ENCODE assay signal across 11 cellular contexts in the genomic region with DNA sequence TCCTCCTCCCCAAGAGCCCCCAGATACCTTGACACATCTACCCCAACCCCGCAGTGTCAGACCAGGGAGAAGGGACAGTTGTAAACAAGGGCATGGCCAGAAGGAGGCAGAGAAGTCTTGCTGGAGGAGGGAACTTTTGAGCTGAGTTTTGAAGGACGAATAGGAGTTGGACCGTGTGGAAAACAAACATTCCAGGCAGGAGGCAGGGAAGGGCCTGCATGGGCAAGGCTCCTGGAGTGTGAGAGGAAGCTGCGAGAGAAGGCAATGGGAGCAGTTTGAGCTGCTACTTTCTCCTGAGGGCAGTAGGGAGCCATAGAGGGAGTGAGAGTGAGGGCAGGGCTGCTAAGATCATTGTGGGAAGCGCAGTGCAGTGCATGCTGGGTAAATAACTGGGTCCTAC.
DNase-seq lines count a peak whose midpoint lies in the region; TF ChIP-seq lines count a peak whose summit lies in the region.
"Had no signal": no experiment of that assay in that cellular context is flagged by ENCODE, and none has a peak within 500 bp of the region (broad histone marks: within the 10 kb centered on the region; RNA-seq: fewer than 3 reads in every experiment).

No MANE protein-coding gene starts in this region.

- no peaks in the 10 kb centered on the region for H3K9me3 Mint-ChIP-seq in activated naive CD4-positive, alpha-beta T cell treated with anti-CD3 and anti-CD28 coated beads, Interleukin-2, amount 10 ng/mL, durations not matched to agents 7 days and 5 days
- no peaks in the 10 kb centered on the region for H3K9me3 Mint-ChIP-seq in nephron progenitor cell
- no peaks in the 10 kb centered on the region for H3K9me3 Mint-ChIP-seq in T-helper 2 cell treated with Interferon-gamma antibody and Interleukin-4, amounts not matched to agents 5 μg/mL and 100 μg/mL, for 36 hours

- TF ChIP-seq CTCF in nephron progenitor cell (IDR thresholded peaks at IDR 0.05) (no peak), GM10248 (IDR thresholded peaks at IDR 0.05; ENCODE audit: control extremely low read depth, extremely low read depth, low read depth, missing control alignments) (no peak)

- H3K36me3 Mint-ChIP-seq in activated naive CD4-positive, alpha-beta T cell treated with anti-CD3 and anti-CD28 coated beads, Interleukin-2, amount 10 ng/mL, durations not matched to agents 7 days and 5 days, result peaks cover 33% of the 10 kb centered on the region
- no peaks in the 10 kb centered on the region for H3K36me3 Mint-ChIP-seq in nephron progenitor cell (ENCODE audit: low read depth)
- H3K36me3 Mint-ChIP-seq in T-helper 2 cell treated with Interferon-gamma antibody and Interleukin-4, amounts not matched to agents 5 μg/mL and 100 μg/mL, for 36 hours (ENCODE audit: low read depth), result peaks cover 45% of the 10 kb centered on the region

- no peaks in the 10 kb centered on the region for H3K27me3 Mint-ChIP-seq in activated naive CD4-positive, alpha-beta T cell treated with anti-CD3 and anti-CD28 coated beads, Interleukin-2, amount 10 ng/mL, durations not matched to agents 7 days and 5 days
- peaks cover 26% of the 10 kb centered on the region for H3K27me3 Mint-ChIP-seq in nephron progenitor cell (ENCODE audit: low read depth, poor library complexity)
- no peaks in the 10 kb centered on the region for H3K27me3 Mint-ChIP-seq in T-helper 2 cell treated with Interferon-gamma antibody and Interleukin-4, amounts not matched to agents 5 μg/mL and 100 μg/mL, for 36 hours (ENCODE audit: low read depth)
- H3K27me3 Mint-ChIP-seq: activated naive CD8-positive, alpha-beta T cell had no signal

- H3K4me3 Mint-ChIP-seq in activated naive CD4-positive, alpha-beta T cell treated with anti-CD3 and anti-CD28 coated beads, Interleukin-2, amount 10 ng/mL, durations not matched to agents 7 days and 5 days, result no peak overlapping the region
- no peak overlapping the region for H3K4me3 Mint-ChIP-seq in nephron progenitor cell
- H3K4me3 Mint-ChIP-seq in T-helper 2 cell treated with Interferon-gamma antibody and Interleukin-4, amounts not matched to agents 5 μg/mL and 100 μg/mL, for 36 hours, result no peak overlapping the region
- H3K4me3 Mint-ChIP-seq: activated naive CD8-positive, alpha-beta T cell had no signal

- DNase-seq in CMK (ENCODE audit: low read depth) (peak; percentile 29), HCEC 1CT (peak; percentile 17), nephron progenitor cell (peak; percentile 36), GM10248 (ENCODE audit: extremely low spot score) (no peak), RKO (ENCODE audit: low spot score) (no peak), CD1c-positive myeloid dendritic cell (ENCODE audit: extremely low spot score) (no peak)
- peak; percentile 58 for DNase-seq in activated naive CD4-positive, alpha-beta T cell treated with anti-CD3 and anti-CD28 coated beads, Interleukin-2, amount 10 ng/mL, durations not matched to agents 7 days and 5 days
- DNase-seq in T-helper 2 cell treated with Interferon-gamma antibody and Interleukin-4, amounts not matched to agents 5 μg/mL and 100 μg/mL, for 36 hours (ENCODE audit: low spot score), result no peak
- DNase-seq: sigmoid colon, stomach had no signal

- POLR2A ChIA-PET in GM10248 (lab: Yijun Ruan, JAX), result no interaction called here

- peaks cover 5% of the 10 kb centered on the region for H3K4me1 Mint-ChIP-seq in activated naive CD4-positive, alpha-beta T cell treated with anti-CD3 and anti-CD28 coated beads, Interleukin-2, amount 10 ng/mL, durations not matched to agents 7 days and 5 days
- H3K4me1 Mint-ChIP-seq in nephron progenitor cell, result peaks cover 4% of the 10 kb centered on the region
- peaks cover 2% of the 10 kb centered on the region for H3K4me1 Mint-ChIP-seq in T-helper 2 cell treated with Interferon-gamma antibody and Interleukin-4, amounts not matched to agents 5 μg/mL and 100 μg/mL, for 36 hours (ENCODE audit: low read depth)

- H3K27ac Mint-ChIP-seq in activated naive CD4-positive, alpha-beta T cell treated with anti-CD3 and anti-CD28 coated beads, Interleukin-2, amount 10 ng/mL, durations not matched to agents 7 days and 5 days, result no peak overlapping the region
- H3K27ac Mint-ChIP-seq in nephron progenitor cell, result no peak overlapping the region
- no peak overlapping the region for H3K27ac Mint-ChIP-seq in T-helper 2 cell treated with Interferon-gamma antibody and Interleukin-4, amounts not matched to agents 5 μg/mL and 100 μg/mL, for 36 hours
- H3K27ac Mint-ChIP-seq: activated naive CD8-positive, alpha-beta T cell had no signal

- CTCF ChIA-PET in activated naive CD4-positive, alpha-beta T cell treated with anti-CD3 and anti-CD28 coated beads, Interleukin-2, amount 10 ng/mL, durations not matched to agents 7 days and 5 days (lab: Charles Lee), result interaction anchor here (0.6 to 2.5 kb wide), 8 partner anchors 23 to 317 kb away, joined by 3 to 11 read pairs (median 4); partner anchors contain the start of gene IL12RB1
- CTCF ChIA-PET in GM10248 (lab: Yijun Ruan, JAX), result interaction anchor here (1.0 to 1.5 kb wide), 3 partner anchors 12 to 125 kb away, joined by 3 read pairs; no protein-coding TSS in a partner anchor

Comparison
In these comparisons a context has a peak if more than half of its experiments do, and no peak if none do; other contexts are left out.
1. DNase-seq: peak in CMK (single experiment), HCEC 1CT (single experiment), activated naive CD4-positive, alpha-beta T cell treated with anti-CD3 and anti-CD28 coated beads, Interleukin-2, amount 10 ng/mL, durations not matched to agents 7 days and 5 days (single experiment) and nephron progenitor cell (single experiment); none in GM10248 (single experiment), T-helper 2 cell treated with Interferon-gamma antibody and Interleukin-4, amounts not matched to agents 5 μg/mL and 100 μg/mL, for 36 hours (single experiment), RKO (single experiment) and CD1c-positive myeloid dendritic cell (single experiment).